8 cellular contexts compared by ENCODE assay signal in the genomic region with DNA sequence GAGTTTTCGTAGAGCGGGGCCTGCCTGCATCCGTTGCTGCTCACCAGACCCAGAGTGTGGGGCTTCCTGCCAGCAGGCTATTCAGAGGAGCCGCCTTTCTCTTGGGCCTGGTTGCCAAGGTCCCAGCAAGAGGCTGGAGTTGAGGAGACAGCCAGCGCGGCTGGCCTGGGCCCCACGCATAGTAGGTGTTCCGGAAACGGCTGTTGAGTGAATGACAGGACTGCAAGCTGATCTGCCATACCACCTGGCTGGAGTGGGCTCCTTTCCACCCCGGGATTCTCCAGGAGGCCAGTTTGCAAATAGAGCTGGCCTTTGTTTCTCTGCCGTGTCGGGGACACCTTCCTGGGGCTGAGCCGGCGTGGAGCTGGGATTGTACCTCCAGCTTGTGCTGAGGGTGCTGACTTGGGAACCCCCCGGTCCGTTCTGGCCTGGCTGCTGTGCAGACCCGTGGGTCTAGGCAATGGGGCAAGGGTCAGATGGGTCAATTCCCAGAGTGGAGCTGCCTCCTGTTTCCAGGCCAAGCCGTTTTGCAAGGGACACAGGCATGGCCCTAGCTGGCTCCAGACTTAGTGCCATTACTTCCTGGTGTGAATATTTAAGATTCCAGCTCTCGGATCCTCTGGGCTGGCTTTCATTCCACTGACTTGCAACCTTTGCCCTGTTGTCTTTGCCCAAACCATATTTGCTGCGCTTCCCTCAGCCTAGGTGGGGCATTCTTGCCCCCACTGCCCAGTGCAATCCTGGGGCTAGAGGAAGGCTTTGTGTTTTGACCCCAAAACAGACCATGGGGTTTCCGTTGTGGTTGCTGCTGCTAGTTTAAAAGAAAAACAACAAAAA.
DNase-seq lines count a peak whose midpoint lies in the region; ATAC-seq and TF ChIP-seq lines count a peak whose summit lies in the region.

No MANE protein-coding gene starts in this region.

- H3K79me1 ChIP-seq in neuronal stem cell (ENCODE audit: low read depth, low read length): peaks cover 11% of the 10 kb centered on the region

- peaks cover 19% of the 10 kb centered on the region for H3K4me1 Mint-ChIP-seq in endodermal cell
- peaks cover 15% of the 10 kb centered on the region for H3K4me1 Mint-ChIP-seq in activated T-helper 2 cell treated with anti-CD3 and anti-CD28 coated beads, Interferon-gamma antibody, Interleukin-2, Interleukin-4, amounts not matched to agents 10 μg/mL and 5 μg/mL and 100 μg/mL, durations not matched to agents 14 hours and 24 hours and 36 hours (ENCODE audit: low read depth)

- no peak overlapping the region for H2BK15ac ChIP-seq in neuronal stem cell (ENCODE audit: low read length)

- no peak overlapping the region for H3K4me3 Mint-ChIP-seq in endodermal cell
- H3K4me3 Mint-ChIP-seq in activated T-helper 2 cell treated with anti-CD3 and anti-CD28 coated beads, Interferon-gamma antibody, Interleukin-2, Interleukin-4, amounts not matched to agents 10 μg/mL and 5 μg/mL and 100 μg/mL, durations not matched to agents 14 hours and 24 hours and 36 hours (ENCODE audit: low read depth): no peak overlapping the region

- peak overlapping the region; percentile 74 for H3K27ac ChIP-seq in endodermal cell (ENCODE audit: low read depth, low read length)
- peak overlapping the region; percentile 38 for H3K27ac ChIP-seq in neuronal stem cell (replicated peaks; ENCODE audit: low read length)

- H3K14ac ChIP-seq in neuronal stem cell (ENCODE audit: low read length): no peak overlapping the region

- WGBS in endodermal cell (ENCODE audit: insufficient coverage in 1 of 2, insufficient read length in 1 of 2), 2 experiments: 64 to 82% methylated on average over 16 to 21 of the region's 21 CpGs
- no CpG with 5 or more reads among the region's 21 CpGs for WGBS in neuronal stem cell (ENCODE audit: extremely low coverage in 2 of 2, insufficient read length in 2 of 2, insufficient replicate concordance in 1 of 2), 2 donors

- peaks cover 19% of the 10 kb centered on the region for H3K36me3 Mint-ChIP-seq in endodermal cell (ENCODE audit: low read depth)
- peaks cover 20% of the 10 kb centered on the region for H3K36me3 Mint-ChIP-seq in activated T-helper 2 cell treated with anti-CD3 and anti-CD28 coated beads, Interferon-gamma antibody, Interleukin-2, Interleukin-4, amounts not matched to agents 10 μg/mL and 5 μg/mL and 100 μg/mL, durations not matched to agents 14 hours and 24 hours and 36 hours (ENCODE audit: low read depth)

- no peak overlapping the region for H3K4ac ChIP-seq in neuronal stem cell (ENCODE audit: low read length)

- no peak overlapping the region for H3K4me2 ChIP-seq in neuronal stem cell (ENCODE audit: insufficient read depth, low read length, poor library complexity, severe bottlenecking)

- H3K9me3 Mint-ChIP-seq in endodermal cell: no peaks in the 10 kb centered on the region
- no peaks in the 10 kb centered on the region for H3K9me3 Mint-ChIP-seq in activated T-helper 2 cell treated with anti-CD3 and anti-CD28 coated beads, Interferon-gamma antibody, Interleukin-2, Interleukin-4, amounts not matched to agents 10 μg/mL and 5 μg/mL and 100 μg/mL, durations not matched to agents 14 hours and 24 hours and 36 hours

- H2AFZ ChIP-seq in neuronal stem cell (ENCODE audit: low read length): no peak overlapping the region

- DNase-seq in GM03348 (ENCODE audit: low spot score): peak; percentile 53
- peak; percentile 80 for DNase-seq in endodermal cell
- no peak for DNase-seq in neuronal stem cell (ENCODE audit: low spot score)
- DNase-seq in cortex of kidney (lab: John Stamatoyannopoulos, UW): no peak
- DNase-seq in DMS 273 treated with DMSO at 0.1 percent for 48 hours (lab: John Stamatoyannopoulos, UW): no peak
- no peak for DNase-seq in activated T-helper 2 cell treated with anti-CD3 and anti-CD28 coated beads, Interferon-gamma antibody, Interleukin-2, Interleukin-4, amounts not matched to agents 10 μg/mL and 5 μg/mL and 100 μg/mL, durations not matched to agents 14 hours and 24 hours and 36 hours (ENCODE audit: low spot score)

- no peak overlapping the region for H3K23ac ChIP-seq in neuronal stem cell (ENCODE audit: low read depth, low read length, poor library complexity)

- H3K4me1 ChIP-seq in endodermal cell (ENCODE audit: control insufficient read depth, insufficient read depth, low read length) (peaks cover 13% of the 10 kb centered on the region), neuronal stem cell (ENCODE audit: control insufficient read depth in 2 of 2, insufficient read depth in 1 of 2, low read depth in 1 of 2, low read length in 2 of 2) (peaks cover 0 to 17% of the 10 kb centered on the region in 2 donors)

- H3K36me3 ChIP-seq in endodermal cell (ENCODE audit: control insufficient read depth, insufficient read depth, low read length): peaks cover 17% of the 10 kb centered on the region
- H3K36me3 ChIP-seq in neuronal stem cell (replicated peaks in 1 of 2; ENCODE audit: control insufficient read depth in 2 of 2, insufficient read depth in 2 of 2, low read length in 2 of 2): peaks cover 0 to 10% of the 10 kb centered on the region in 2 donors

- intact Hi-C loops in activated T-helper 2 cell treated with anti-CD3 and anti-CD28 coated beads, Interferon-gamma antibody, Interleukin-2, Interleukin-4, amounts not matched to agents 10 μg/mL and 5 μg/mL and 100 μg/mL, durations not matched to agents 14 hours and 24 hours and 36 hours (cut with micrococcal nuclease): no loop called here

- no peak overlapping the region for H2BK12ac ChIP-seq in neuronal stem cell (ENCODE audit: low read length)

- peak; percentile 47 for ATAC-seq in HG03175 (IDR thresholded peaks at IDR 0.05; ENCODE audit: unreplicated experiment)
- no peak for ATAC-seq in HG03159 (IDR thresholded peaks at IDR 0.05; ENCODE audit: unreplicated experiment)

- H3K9me3 ChIP-seq in endodermal cell (ENCODE audit: control insufficient read depth, low read length): no peaks in the 10 kb centered on the region
- peaks cover 0 to 3% of the 10 kb centered on the region in 2 donors for H3K9me3 ChIP-seq in neuronal stem cell (replicated peaks in 1 of 2; ENCODE audit: control insufficient read depth in 2 of 2, insufficient read depth in 1 of 2, low read depth in 1 of 2, low read length in 2 of 2)

- H3K9ac ChIP-seq in endodermal cell (ENCODE audit: extremely low read depth, low read length, poor library complexity, severe bottlenecking): peak overlapping the region; percentile 27
- no peak overlapping the region for H3K9ac ChIP-seq in neuronal stem cell (ENCODE audit: low read depth, low read length, poor library complexity)

- H2BK120ac ChIP-seq in neuronal stem cell (ENCODE audit: low read depth, low read length): no peak overlapping the region

- H3K27ac Mint-ChIP-seq in endodermal cell: peak overlapping the region; percentile 93
- no peak overlapping the region for H3K27ac Mint-ChIP-seq in activated T-helper 2 cell treated with anti-CD3 and anti-CD28 coated beads, Interferon-gamma antibody, Interleukin-2, Interleukin-4, amounts not matched to agents 10 μg/mL and 5 μg/mL and 100 μg/mL, durations not matched to agents 14 hours and 24 hours and 36 hours

- no peak overlapping the region for H4K8ac ChIP-seq in neuronal stem cell (ENCODE audit: low read depth, low read length)

- H2AK5ac ChIP-seq in neuronal stem cell (ENCODE audit: low read depth, low read length): no peak overlapping the region

- TF ChIP-seq CTCF in endodermal cell (conservative IDR thresholded peaks at IDR 0.05): no peak

- H2BK5ac ChIP-seq in neuronal stem cell (ENCODE audit: low read length): no peak overlapping the region

- peak overlapping the region; percentile 78 for H3K18ac ChIP-seq in neuronal stem cell (ENCODE audit: low read length)

- H3K27me3 Mint-ChIP-seq in endodermal cell (ENCODE audit: insufficient read depth): no peaks in the 10 kb centered on the region
- no peaks in the 10 kb centered on the region for H3K27me3 Mint-ChIP-seq in activated T-helper 2 cell treated with anti-CD3 and anti-CD28 coated beads, Interferon-gamma antibody, Interleukin-2, Interleukin-4, amounts not matched to agents 10 μg/mL and 5 μg/mL and 100 μg/mL, durations not matched to agents 14 hours and 24 hours and 36 hours (ENCODE audit: low read depth)

- H3K4me3 ChIP-seq in endodermal cell (ENCODE audit: low read length) (no peak overlapping the region), neuronal stem cell (ENCODE audit: low read length in 2 of 2) (no peak overlapping the region)

- H3K27me3 ChIP-seq in endodermal cell (ENCODE audit: control insufficient read depth, insufficient read depth, low read length, poor library complexity, severe bottlenecking) (no peaks in the 10 kb centered on the region), neuronal stem cell (ENCODE audit: control insufficient read depth in 3 of 3, insufficient read depth in 3 of 3, low read depth in 1 of 3, low read length in 3 of 3) (no peaks in the 10 kb centered on the region)

- no peak overlapping the region for H4K91ac ChIP-seq in neuronal stem cell (ENCODE audit: low read depth, low read length, poor library complexity)

Comparison
In these comparisons a context has a peak if more than half of its experiments do, and no peak if none do; other contexts are left out.
1. DNase-seq: peak in GM03348 (single experiment) and endodermal cell (single experiment); none in neuronal stem cell (single experiment), cortex of kidney (single experiment), DMS 273 treated with DMSO at 0.1 percent for 48 hours (single experiment) and activated T-helper 2 cell treated with anti-CD3 and anti-CD28 coated beads, Interferon-gamma antibody, Interleukin-2, Interleukin-4, amounts not matched to agents 10 μg/mL and 5 μg/mL and 100 μg/mL, durations not matched to agents 14 hours and 24 hours and 36 hours (single experiment).